21 cellular contexts compared by ENCODE assay signal in the genomic region with DNA sequence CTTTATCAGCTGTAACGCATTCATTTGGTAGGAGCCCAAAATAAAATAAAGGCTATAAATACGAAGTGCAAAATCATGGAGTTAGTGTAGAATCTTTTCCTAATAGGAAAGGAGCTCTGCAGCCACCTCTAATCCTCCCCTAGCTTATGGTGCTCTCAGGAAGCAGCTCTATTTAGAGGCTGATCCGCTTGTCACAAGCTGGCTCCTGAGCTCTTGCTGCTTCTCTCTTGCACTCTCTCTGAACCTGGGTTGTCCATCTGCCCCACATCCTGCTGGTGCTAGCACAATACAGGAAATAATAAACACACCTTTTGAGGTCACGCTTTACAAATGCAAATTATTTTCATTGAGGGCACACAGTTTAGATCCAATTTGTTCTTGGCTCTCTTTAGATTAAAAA. TPM values are rescaled to one million over a fixed set of nuclear protein-coding genes. Genes with fewer than 3 reads are reported as not detected.
"Had no signal": no experiment of that assay in that cellular context is flagged by ENCODE, and none has a peak within 500 bp of the region (broad histone marks: within the 10 kb centered on the region; RNA-seq: fewer than 3 reads in every experiment).

No MANE protein-coding gene starts in this region.

- ATAC-seq: activated CD4-positive, CD25-positive, alpha-beta regulatory T cell treated with anti-CD3 and anti-CD28 coated beads, Interleukin-2, amount 50 U/mL, for 24 hours; activated CD8-positive, alpha-beta memory T cell treated with anti-CD3 and anti-CD28 coated beads, Interleukin-2, amount 10 ng/mL, durations not matched to agents 7 days and 5 days; esophagus mucosa; left lobe of liver; right lobe of liver had no signal

- H3K27ac Mint-ChIP-seq: activated naive CD4-positive, alpha-beta T cell treated with anti-CD3 and anti-CD28 coated beads, Interleukin-2, amount 10 ng/mL, durations not matched to agents 7 days and 5 days; stimulated activated naive CD8-positive, alpha-beta T cell treated with anti-CD3 and anti-CD28 coated beads, Interleukin-15, Interleukin-2, amounts not matched to agents 100 ng/mL and 50 ng/mL, for 24 hours had no signal

- H3K4me3 ChIP-seq: adrenal gland, cardiac muscle cell, colonic mucosa, right lobe of liver, suprapubic skin, upper lobe of left lung had no signal

- H3K27me3 ChIP-seq: adrenal gland, cardiac muscle cell, colonic mucosa, right lobe of liver, suprapubic skin, upper lobe of left lung had no signal

- H3K36me3 ChIP-seq: adrenal gland, cardiac muscle cell, colonic mucosa, right lobe of liver, suprapubic skin, upper lobe of left lung had no signal

- H3K9me3 Mint-ChIP-seq: activated naive CD4-positive, alpha-beta T cell treated with anti-CD3 and anti-CD28 coated beads, Interleukin-2, amount 10 ng/mL, durations not matched to agents 7 days and 5 days; stimulated activated naive CD8-positive, alpha-beta T cell treated with anti-CD3 and anti-CD28 coated beads, Interleukin-15, Interleukin-2, amounts not matched to agents 100 ng/mL and 50 ng/mL, for 24 hours had no signal

- H3K9me3 ChIP-seq: adrenal gland, colonic mucosa, right lobe of liver, suprapubic skin, upper lobe of left lung had no signal

- H3K4me1 ChIP-seq: adrenal gland, colonic mucosa, right lobe of liver, suprapubic skin, upper lobe of left lung had no signal

- H3K4me3 Mint-ChIP-seq: activated CD8-positive, alpha-beta memory T cell treated with anti-CD3 and anti-CD28 coated beads, Interleukin-2, amount 10 ng/mL, durations not matched to agents 7 days and 5 days; activated naive CD4-positive, alpha-beta T cell treated with anti-CD3 and anti-CD28 coated beads, Interleukin-2, amount 10 ng/mL, durations not matched to agents 7 days and 5 days; stimulated activated naive CD8-positive, alpha-beta T cell treated with anti-CD3 and anti-CD28 coated beads, Interleukin-15, Interleukin-2, amounts not matched to agents 100 ng/mL and 50 ng/mL, for 24 hours had no signal

- DNase-seq: activated CD4-positive, alpha-beta T cell treated with anti-CD3 and anti-CD28 coated beads, Interleukin-2, amount 50 U/mL, for 48 hours; activated CD8-positive, alpha-beta memory T cell treated with anti-CD3 and anti-CD28 coated beads, Interleukin-2, amount 10 ng/mL, durations not matched to agents 7 days and 5 days; activated naive CD4-positive, alpha-beta T cell treated with anti-CD3 and anti-CD28 coated beads, Interleukin-2, amount 10 ng/mL, durations not matched to agents 7 days and 5 days; activated T-cell treated with anti-CD3 and anti-CD28 coated beads, Interleukin-2, amount 50 U/mL, for 1 hour; adrenal gland; colonic mucosa; midbrain; right lobe of liver; upper lobe of left lung had no signal

- H3K27ac ChIP-seq: adrenal gland, cardiac muscle cell, colonic mucosa, right lobe of liver, suprapubic skin, upper lobe of left lung had no signal

- H3K36me3 Mint-ChIP-seq: activated CD8-positive, alpha-beta memory T cell treated with anti-CD3 and anti-CD28 coated beads, Interleukin-2, amount 10 ng/mL, durations not matched to agents 7 days and 5 days; activated naive CD4-positive, alpha-beta T cell treated with anti-CD3 and anti-CD28 coated beads, Interleukin-2, amount 10 ng/mL, durations not matched to agents 7 days and 5 days had no signal

- H3K4me1 Mint-ChIP-seq: activated naive CD4-positive, alpha-beta T cell treated with anti-CD3 and anti-CD28 coated beads, Interleukin-2, amount 10 ng/mL, durations not matched to agents 7 days and 5 days had no signal

- H3K27me3 Mint-ChIP-seq: activated CD8-positive, alpha-beta memory T cell treated with anti-CD3 and anti-CD28 coated beads, Interleukin-2, amount 10 ng/mL, durations not matched to agents 7 days and 5 days; stimulated activated naive CD8-positive, alpha-beta T cell treated with anti-CD3 and anti-CD28 coated beads, Interleukin-15, Interleukin-2, amounts not matched to agents 100 ng/mL and 50 ng/mL, for 24 hours had no signal

RNA-seq across cellular contexts. Expression of gene BFSP2, which starts 37.3 kb away (rescaled TPM):
- total RNA-seq: adrenal gland, cardiac muscle cell, esophagus mucosa, left lobe of liver, lung microvascular endothelial cell, myocyte, osteocyte, pulmonary artery endothelial cell, right lobe of liver had no signal
- polyA plus RNA-seq: adrenal gland, cardiac muscle cell, keratinocyte, neural cell had no signal
